Comparison of ENCODE assay signal across 21 cellular contexts in genomic region chr4:6389426-6389825, GRCh38.
"Had no signal": no experiment of that assay in that cellular context is flagged by ENCODE, and none has a peak within 500 bp of the region (broad histone marks: within the 10 kb centered on the region; RNA-seq: fewer than 3 reads in every experiment).

No MANE protein-coding gene starts in this region.

- DNase-seq: IMR-90, Karpas-422, KG1, MG63, NCI-H1092, NCI-H1105 treated with DMSO at 0.1 percent for 48 hours, NCI-H1417 treated with DMSO at 0.1 percent for 48 hours, NCI-H146, NCI-H1694 treated with DMSO at 0.1 percent for 48 hours, NCI-H1930, NCI-H2081, NCI-H2107, NCI-H2227 treated with DMSO at 0.1 percent for 48 hours, NCI-H526 treated with DMSO at 0.1 percent for 48 hours, NCI-H748 treated with DMSO at 0.1 percent for 48 hours, RPMI8226, SHP77, SJCRH30 had no signal

- ATAC-seq: SK-N-SH treated with all-trans-retinoic acid at 6 μM for 48 hours had no signal

- H3K27me3 ChIP-seq: MG63 had no signal

- H3K4me3 ChIP-seq: MG63, SJCRH30 had no signal

- FAIRE-seq: HepG2, RCC 7860 had no signal

- H3K36me3 ChIP-seq: MG63, SJCRH30 had no signal

- H3K27ac ChIP-seq: SJCRH30 had no signal

- H3K4me1 ChIP-seq: SJCRH30 had no signal

- H3K9me3 ChIP-seq: MG63, SJCRH30 had no signal
